Comparison of ENCODE assay signal across 17 cellular contexts in genomic region chr12:83092101-83092500, GRCh38.
"Had no signal": no experiment of that assay in that cellular context is flagged by ENCODE, and none has a peak within 500 bp of the region (broad histone marks: within the 10 kb centered on the region; RNA-seq: fewer than 3 reads in every experiment).

No MANE protein-coding gene starts in this region.

- H3K4me1 ChIP-seq: gastroesophageal sphincter, pancreas, upper lobe of left lung had no signal

- ATAC-seq: activated CD8-positive, alpha-beta T cell treated with anti-CD3 and anti-CD28 coated beads for 36 hours; gastroesophageal sphincter; pancreas; stimulated activated naive CD8-positive, alpha-beta T cell treated with anti-CD3 and anti-CD28 coated beads, Interleukin-15, Interleukin-2, amounts not matched to agents 100 U/mL and 50 U/mL, for 24 hours had no signal

- H3K9me3 ChIP-seq: gastroesophageal sphincter, pancreas, upper lobe of left lung had no signal

- H3K27ac Mint-ChIP-seq: activated CD8-positive, alpha-beta T cell treated with anti-CD3 and anti-CD28 coated beads for 36 hours; mesothelial cell of epicardium had no signal

- FAIRE-seq: astrocyte, colon, pancreas had no signal

- H3K27me3 ChIP-seq: cardiac muscle cell, gastroesophageal sphincter, pancreas, upper lobe of left lung had no signal

- H3K36me3 ChIP-seq: cardiac muscle cell, gastroesophageal sphincter, pancreas, upper lobe of left lung had no signal

- H3K4me3 ChIP-seq: cardiac muscle cell, gastroesophageal sphincter, pancreas, upper lobe of left lung had no signal

- DNase-seq: activated CD4-positive, alpha-beta T cell treated with anti-CD3 and anti-CD28 coated beads for 4 hours; activated CD8-positive, alpha-beta memory T cell treated with anti-CD3 and anti-CD28 coated beads, Interleukin-2, amount 50 U/mL, for 4 hours; activated CD8-positive, alpha-beta T cell treated with anti-CD3 and anti-CD28 coated beads for 36 hours; activated naive CD4-positive, alpha-beta T cell; hippocampal formation; pancreas; retina; stimulated activated CD4-positive, alpha-beta T cell treated with anti-CD3 and anti-CD28 coated beads, Interleukin-4, amount 100 ng/mL, for 1 hour; stimulated activated CD8-positive, alpha-beta memory T cell treated with anti-CD3 and anti-CD28 coated beads, Interleukin-4, amount 100 ng/mL, for 48 hours; stimulated activated naive CD8-positive, alpha-beta T cell treated with anti-CD3 and anti-CD28 coated beads, Interleukin-15, Interleukin-2, amounts not matched to agents 100 U/mL and 50 U/mL, for 24 hours; upper lobe of left lung had no signal

- H3K27ac ChIP-seq: cardiac muscle cell, gastroesophageal sphincter, pancreas, upper lobe of left lung, VCaP had no signal
